8 cellular contexts compared by ENCODE assay signal in genomic region chr22:50244420-50245213, GRCh38. TPM values are rescaled to one million over a fixed set of nuclear protein-coding genes. Genes with fewer than 3 reads are reported as not detected.
DNase-seq lines count a peak whose midpoint lies in the region; ATAC-seq and TF ChIP-seq lines count a peak whose summit lies in the region.

Gene TUBGCP6 (minus strand): TSS chr22:50245023. CDS start chr22:50244459, 564 bp downstream.

- no peaks in the 10 kb centered on the region for H3K27me3 ChIP-seq in adipocyte (replicated peaks; ENCODE audit: control insufficient read depth, insufficient read depth, low read length)

- H3K4me1 Mint-ChIP-seq in type B pancreatic cell (ENCODE audit: unreplicated experiment): peaks cover 18% of the 10 kb centered on the region

- TF ChIP-seq CTCF in type B pancreatic cell (conservative IDR thresholded peaks at IDR 0.05): peak; percentile 61

- H3K4me3 ChIP-seq in GM08714 (ENCODE audit: low read length): peak within 1 kb of the TSS; percentile 81
- H3K4me3 ChIP-seq in adipocyte (ENCODE audit: low read length): peak within 1 kb of the TSS; percentile 85

- H3K36me3 ChIP-seq in adipocyte (ENCODE audit: control insufficient read depth, insufficient read depth, low read length, severe bottlenecking): peaks cover 22% of the 10 kb centered on the region

- no peaks in the 10 kb centered on the region for H3K27me3 Mint-ChIP-seq in type B pancreatic cell

- H3K4me3 Mint-ChIP-seq in type B pancreatic cell: peak within 1 kb of the TSS; percentile 97

- no peaks in the 10 kb centered on the region for H3K9me3 ChIP-seq in adipocyte (ENCODE audit: control insufficient read depth, low read length)

- H3K4me1 ChIP-seq in adipocyte (ENCODE audit: control insufficient read depth, insufficient read depth, low read length): peaks cover 25% of the 10 kb centered on the region

- peaks cover 4% of the 10 kb centered on the region for H3K36me3 Mint-ChIP-seq in type B pancreatic cell

- DNase-seq in NCI-H1092 treated with DMSO at 0.1 percent for 48 hours (lab: John Stamatoyannopoulos, UW): peak; percentile 43
- peak; percentile 89 for DNase-seq in T follicular helper cell (ENCODE audit: low read depth)
- peak; percentile 99 for DNase-seq in adipocyte (ENCODE audit: low read depth)
- peak; percentile 98 for DNase-seq in cardiac septum (ENCODE audit: low spot score)
- DNase-seq in posterior cingulate gyrus: peak; percentile 91 to 99 (median 96)
- peak; percentile 94 for DNase-seq in type B pancreatic cell (ENCODE audit: extremely low spot score, unreplicated experiment)

- peak within 1 kb of the TSS; percentile 98 for H3K27ac Mint-ChIP-seq in type B pancreatic cell

- intact Hi-C loops in cardiac septum (cut with DNase I): loop anchor here (10.0 kb wide), 1 partner anchor 260 kb away; the partner anchor contains the start of genes LMF2 and NCAPH2
- intact Hi-C loops in posterior cingulate gyrus (cut with DNase I): loop anchor here (10.0 kb wide), 1 partner anchor 260 kb away; the partner anchor contains the start of genes LMF2 and NCAPH2

- peak; percentile 69 for ATAC-seq in HG02588 (IDR thresholded peaks at IDR 0.05; ENCODE audit: unreplicated experiment)

- no peaks in the 10 kb centered on the region for H3K9me3 Mint-ChIP-seq in type B pancreatic cell

- peak within 1 kb of the TSS; percentile 99 for H3K9ac ChIP-seq in adipocyte (ENCODE audit: low read length)

RNA-seq across cellular contexts. Expression of gene TUBGCP6, which starts in this region (rescaled TPM):
- total RNA-seq in cardiac septum (22.8 TPM), type B pancreatic cell (ENCODE audit: low replicate concordance) (43.0 and 51.4 TPM in 2 replicates)

Comparison
In these comparisons a context has a peak if more than half of its experiments do, and no peak if none do; other contexts are left out.
1. Peak in every context shown above with its lines: DNase-seq, ATAC-seq and H3K4me3 ChIP-seq.
2. DNase-seq: peak in every context shown above with its lines; median percentile 99 in adipocyte; 98 in cardiac septum; 96 in posterior cingulate gyrus; 94 in type B pancreatic cell; 89 in T follicular helper cell; 43 in NCI-H1092 treated with DMSO at 0.1 percent for 48 hours.